In the genomic region with DNA sequence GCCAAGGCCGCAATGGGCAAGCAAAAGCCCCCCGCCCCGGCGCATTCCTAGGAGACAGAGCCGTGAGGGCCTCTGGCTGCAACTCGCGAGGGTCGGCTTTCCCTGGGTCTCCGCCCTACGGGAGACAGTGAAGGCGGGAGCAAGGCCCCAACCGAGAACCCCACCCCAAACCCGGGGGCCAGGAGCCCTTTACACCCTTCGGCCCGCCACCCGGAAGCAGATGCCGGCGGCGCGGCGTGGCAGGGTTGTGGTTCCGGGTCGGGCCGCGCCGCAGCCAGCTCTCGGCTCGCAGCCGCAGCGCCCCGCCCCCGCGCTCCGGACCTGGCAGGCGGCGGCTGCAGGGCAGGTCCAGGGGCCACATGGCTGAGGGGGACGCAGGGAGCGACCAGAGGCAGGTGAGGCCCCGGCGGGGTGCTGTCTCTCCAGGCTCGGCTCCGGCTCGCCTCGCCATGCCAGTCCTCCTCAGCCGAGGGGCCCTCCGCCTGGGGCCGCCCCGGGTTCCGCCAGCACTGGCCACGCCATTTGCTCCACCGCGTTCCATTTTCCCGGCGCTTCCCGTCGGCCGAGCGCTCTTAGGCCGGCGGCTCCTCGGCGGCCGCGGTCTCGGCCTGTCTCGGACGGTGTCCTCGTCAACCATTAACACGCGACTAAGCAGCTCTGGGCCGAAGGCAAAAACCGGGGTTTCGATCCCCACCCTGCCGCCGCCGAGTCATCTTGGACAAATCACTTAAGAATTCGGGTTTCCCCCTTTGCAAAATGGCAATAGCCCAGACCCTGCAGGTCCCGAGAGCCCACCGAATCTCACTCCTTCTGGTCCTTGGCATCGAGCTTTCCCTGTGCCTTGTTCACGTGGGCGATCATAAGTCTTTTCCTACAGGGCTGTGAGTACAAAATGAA, we compare ENCODE assay signal across 8 cellular contexts. TPM values are rescaled to one million over a fixed set of nuclear protein-coding genes. Genes with fewer than 3 reads are reported as not detected.
DNase-seq lines count a peak whose midpoint lies in the region; FAIRE-seq and TF ChIP-seq lines count a peak whose summit lies in the region.

A gene with protein sequence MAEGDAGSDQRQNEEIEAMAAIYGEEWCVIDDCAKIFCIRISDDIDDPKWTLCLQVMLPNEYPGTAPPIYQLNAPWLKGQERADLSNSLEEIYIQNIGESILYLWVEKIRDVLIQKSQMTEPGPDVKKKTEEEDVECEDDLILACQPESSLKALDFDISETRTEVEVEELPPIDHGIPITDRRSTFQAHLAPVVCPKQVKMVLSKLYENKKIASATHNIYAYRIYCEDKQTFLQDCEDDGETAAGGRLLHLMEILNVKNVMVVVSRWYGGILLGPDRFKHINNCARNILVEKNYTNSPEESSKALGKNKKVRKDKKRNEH (plus strand): TSS at position 273 of the 897 bp plus-strand sequence. CDS start 87 bp downstream, at position 360.

- peaks cover 35% of the 10 kb centered on the region for H3K4me1 Mint-ChIP-seq in HFFc6 (ENCODE audit: low read depth)
- H3K4me1 Mint-ChIP-seq in astrocyte (ENCODE audit: low read depth, unreplicated experiment), result peaks cover 6% of the 10 kb centered on the region

- TF ChIP-seq POLR2A in uterus (IDR thresholded peaks at IDR 0.05), result peak; percentile 16 to 52

- FAIRE-seq in astrocyte (lab: Jason Lieb, UNC), result no peak

- peak within 1 kb of the TSS; percentile 89 for H2AFZ ChIP-seq in astrocyte (ENCODE audit: low read depth, low read length)

- H3K27me3 ChIP-seq in astrocyte (ENCODE audit: insufficient read depth, low read length) (no peaks in the 10 kb centered on the region), rectal smooth muscle tissue (ENCODE audit: control insufficient read depth, insufficient read depth, low read length) (no peaks in the 10 kb centered on the region), uterus (no peaks in the 10 kb centered on the region)

- H4K20me1 ChIP-seq in astrocyte (ENCODE audit: insufficient read depth, low read length), result no peaks in the 10 kb centered on the region

- H3K36me3 ChIP-seq in astrocyte (ENCODE audit: insufficient read depth, low read length) (no peaks in the 10 kb centered on the region), rectal smooth muscle tissue (ENCODE audit: control insufficient read depth, insufficient read depth, low read length) (no peaks in the 10 kb centered on the region), uterus (no peaks in the 10 kb centered on the region)

- H3K9ac ChIP-seq in astrocyte (ENCODE audit: low read length) (peak within 1 kb of the TSS; percentile 90), rectal smooth muscle tissue (ENCODE audit: low read length) (peak within 1 kb of the TSS; percentile 45)

- peaks cover 19% of the 10 kb centered on the region for H3K79me2 ChIP-seq in astrocyte (ENCODE audit: insufficient read depth, low read length)

- H3K27me3 Mint-ChIP-seq in HFFc6 (ENCODE audit: insufficient read depth) (no peaks in the 10 kb centered on the region; the same call in 1 of the 2 replicates), astrocyte (ENCODE audit: low read depth, unreplicated experiment) (peaks cover 6% of the 10 kb centered on the region)

- TF ChIP-seq CTCF in GM12865 (IDR thresholded peaks at IDR 0.05; ENCODE audit: insufficient read depth, low read depth, low read length, missing control alignments), result no peak
- TF ChIP-seq CTCF in HFFc6 (IDR thresholded peaks at IDR 0.05), result no peak
- no peak for TF ChIP-seq CTCF in astrocyte (IDR thresholded peaks at IDR 0.05; ENCODE audit: insufficient read depth, low read depth, low read length)
- TF ChIP-seq CTCF in uterus (IDR thresholded peaks at IDR 0.05), result no peak

- peaks cover 26% of the 10 kb centered on the region for H3K36me3 Mint-ChIP-seq in HFFc6 (ENCODE audit: low read depth)
- H3K36me3 Mint-ChIP-seq in astrocyte (ENCODE audit: low read depth, unreplicated experiment), result no peaks in the 10 kb centered on the region

- peaks cover 14% of the 10 kb centered on the region for H3K4me1 ChIP-seq in astrocyte (ENCODE audit: insufficient read depth, low read length)
- peaks cover 2% of the 10 kb centered on the region for H3K4me1 ChIP-seq in rectal smooth muscle tissue (ENCODE audit: control insufficient read depth, insufficient read depth, low read length)
- H3K4me1 ChIP-seq in uterus, result no peaks in the 10 kb centered on the region

- H3K9me3 Mint-ChIP-seq in HFFc6 (0 out of 2 replicates have a peak, but pooled peaks cover 9% of the 10 kb centered on the region), astrocyte (ENCODE audit: unreplicated experiment) (no peaks in the 10 kb centered on the region)

- H3K4me2 ChIP-seq in astrocyte (ENCODE audit: low read length), result peak within 1 kb of the TSS; percentile 99

- peak within 1 kb of the TSS; percentile 95 for H3K4me3 ChIP-seq in GM12865 (ENCODE audit: low read depth, low read length)
- peak within 1 kb of the TSS; percentile 90 for H3K4me3 ChIP-seq in astrocyte (ENCODE audit: insufficient read depth, low read depth, low read length)
- peak within 1 kb of the TSS; percentile 84 for H3K4me3 ChIP-seq in rectal smooth muscle tissue (ENCODE audit: low read length)
- H3K4me3 ChIP-seq in uterus, result peak within 1 kb of the TSS; percentile 87 to 90

- H3K4me3 Mint-ChIP-seq in HFFc6 (peak within 1 kb of the TSS; percentile 95), astrocyte (ENCODE audit: unreplicated experiment) (peak within 1 kb of the TSS; percentile 93)

- H3K27ac Mint-ChIP-seq in HFFc6 (peak within 1 kb of the TSS; percentile 96), astrocyte (ENCODE audit: unreplicated experiment) (peak within 1 kb of the TSS; percentile 96)

- DNase-seq in GM12865 (ENCODE audit: low read depth) (peak; percentile 90), HFFc6 (peak; percentile 45), NCI-H1105 (lab: John Stamatoyannopoulos, UW) (peak; percentile 92), T-helper 9 cell (peak; percentile 65), astrocyte (ENCODE audit: low read depth) (peak; percentile 53), hepatic stellate cell (ENCODE audit: low spot score) (peak; percentile 79), uterus (peak; percentile 71 to 81)

- intact Hi-C loops in uterus (cut with DNase I; ENCODE audit: low total_unique reads), result no loop called here

- H3K27ac ChIP-seq in astrocyte (ENCODE audit: low read depth, low read length), result peak within 1 kb of the TSS; percentile 78
- H3K27ac ChIP-seq in rectal smooth muscle tissue (ENCODE audit: low read depth, low read length), result peak within 1 kb of the TSS; percentile 76
- peak within 1 kb of the TSS; percentile 83 to 84 for H3K27ac ChIP-seq in uterus

- H3K9me3 ChIP-seq in astrocyte (ENCODE audit: insufficient read depth, low read depth, low read length) (no peaks in the 10 kb centered on the region), uterus (no peaks in the 10 kb centered on the region)

RNA-seq across cellular contexts. Expression of the gene that starts here (rescaled TPM):
- total RNA-seq in HFFc6 (2021; fragmentation: NEBNext Ultra II Directional; extraction: Animal tissue kit (Norgen Biotek cat#: 25700)), result 10 to 100 TPM; 37.5 to 49.6 (median 45.6) TPM
- total RNA-seq in astrocyte (32.3 and 39.1 TPM in 2 replicates), uterus (10 to 100 TPM in 2 of 4 donors, 1 to 10 TPM in 2; 4.1 to 63.9 (median 15.1) TPM)

Comparison
In these comparisons a context has a peak if more than half of its experiments do, and no peak if none do; other contexts are left out.
1. Peak in every context shown above with its lines: DNase-seq, H3K4me3 ChIP-seq and H3K27ac ChIP-seq.